Comparison of ENCODE assay signal across 13 cellular contexts in genomic region chr22:25367756-25368155, GRCh38.
A peak's percentile ranks its signal among the peaks of the same experiment; 100 is the strongest.
DNase-seq lines count a peak whose midpoint lies in the region; ATAC-seq and TF ChIP-seq lines count a peak whose summit lies in the region.
"Had no signal": no experiment of that assay in that cellular context is flagged by ENCODE, and none has a peak within 500 bp of the region (broad histone marks: within the 10 kb centered on the region; RNA-seq: fewer than 3 reads in every experiment).

No MANE protein-coding gene starts in this region.

- ATAC-seq in natural killer cell = no peak
- ATAC-seq in natural killer cell treated with Interleukin-12 subunit alpha and Interleukin-12 subunit beta and Interleukin-15 and Interleukin-18, amount 100 ng/mL, for 72 hours = no peak
- ATAC-seq in activated T-helper 17 cell treated with anti-CD3 and anti-CD28 coated beads, Interleukin-2, amount 50 U/mL, for 72 hours (replicated peaks) = no peak

- intact Hi-C loops in natural killer cell (cut with micrococcal nuclease) = no loop called here

- TF ChIP-seq CTCF in natural killer cell (IDR thresholded peaks at IDR 0.05) (no peak), neural crest cell (conservative IDR thresholded peaks at IDR 0.05) (no peak), foreskin fibroblast (IDR thresholded peaks at IDR 0.05; ENCODE audit: low read depth, low read length) (no peak)

- no peaks in the 10 kb centered on the region for H3K27me3 Mint-ChIP-seq in natural killer cell (ENCODE audit: low read depth in 2 of 2)
- no peaks in the 10 kb centered on the region for H3K27me3 Mint-ChIP-seq in natural killer cell treated with Interleukin-12 subunit alpha and Interleukin-12 subunit beta and Interleukin-15 and Interleukin-18, amount 100 ng/mL, for 72 hours
- H3K27me3 Mint-ChIP-seq in activated T-helper 17 cell treated with anti-CD3 and anti-CD28 coated beads, Interleukin-2, amount 50 U/mL, for 72 hours = no peaks in the 10 kb centered on the region
- H3K27me3 Mint-ChIP-seq in neural crest cell (ENCODE audit: low read depth) = no peaks in the 10 kb centered on the region

- H3K4me3 ChIP-seq in foreskin fibroblast (ENCODE audit: low read depth in 1 of 2, low read length in 2 of 2) = no peak overlapping the region
- H3K4me3 ChIP-seq: SJCRH30 had no signal

- H3K4me3 Mint-ChIP-seq in natural killer cell (no peak overlapping the region), neural crest cell (no peak overlapping the region)
- no peak overlapping the region for H3K4me3 Mint-ChIP-seq in natural killer cell treated with Interleukin-12 subunit alpha and Interleukin-12 subunit beta and Interleukin-15 and Interleukin-18, amount 100 ng/mL, for 72 hours
- no peak overlapping the region for H3K4me3 Mint-ChIP-seq in activated T-helper 17 cell treated with anti-CD3 and anti-CD28 coated beads, Interleukin-2, amount 50 U/mL, for 72 hours

- H3K36me3 Mint-ChIP-seq in natural killer cell (no peaks in the 10 kb centered on the region), neural crest cell (ENCODE audit: low read depth) (no peaks in the 10 kb centered on the region)
- no peaks in the 10 kb centered on the region for H3K36me3 Mint-ChIP-seq in natural killer cell treated with Interleukin-12 subunit alpha and Interleukin-12 subunit beta and Interleukin-15 and Interleukin-18, amount 100 ng/mL, for 72 hours
- no peaks in the 10 kb centered on the region for H3K36me3 Mint-ChIP-seq in activated T-helper 17 cell treated with anti-CD3 and anti-CD28 coated beads, Interleukin-2, amount 50 U/mL, for 72 hours (ENCODE audit: low read depth)

- H3K4me1 Mint-ChIP-seq in natural killer cell = peaks cover 24 to 44% of the 10 kb centered on the region in 2 donors
- H3K4me1 Mint-ChIP-seq in natural killer cell treated with Interleukin-12 subunit alpha and Interleukin-12 subunit beta and Interleukin-15 and Interleukin-18, amount 100 ng/mL, for 72 hours (ENCODE audit: low read depth in 2 of 2) = peaks cover 0 to 26% of the 10 kb centered on the region in 2 donors
- peaks cover 7% of the 10 kb centered on the region for H3K4me1 Mint-ChIP-seq in activated T-helper 17 cell treated with anti-CD3 and anti-CD28 coated beads, Interleukin-2, amount 50 U/mL, for 72 hours
- H3K4me1 Mint-ChIP-seq in neural crest cell = peaks cover 10% of the 10 kb centered on the region

- H3K9me3 Mint-ChIP-seq in natural killer cell = no peaks in the 10 kb centered on the region
- no peaks in the 10 kb centered on the region for H3K9me3 Mint-ChIP-seq in natural killer cell treated with Interleukin-12 subunit alpha and Interleukin-12 subunit beta and Interleukin-15 and Interleukin-18, amount 100 ng/mL, for 72 hours
- H3K9me3 Mint-ChIP-seq in activated T-helper 17 cell treated with anti-CD3 and anti-CD28 coated beads, Interleukin-2, amount 50 U/mL, for 72 hours = no peaks in the 10 kb centered on the region
- no peaks in the 10 kb centered on the region for H3K9me3 Mint-ChIP-seq in neural crest cell

- no peak for DNase-seq in natural killer cell
- no peak for DNase-seq in natural killer cell treated with Interleukin-12 subunit alpha and Interleukin-12 subunit beta and Interleukin-15 and Interleukin-18, amount 100 ng/mL, for 72 hours (ENCODE audit: low spot score)
- DNase-seq in neural crest cell (ENCODE audit: low read depth, low spot score) = no peak
- DNase-seq in foreskin fibroblast = no peak
- no peak for DNase-seq in stimulated activated CD4-positive, alpha-beta T cell treated with anti-CD3 and anti-CD28 coated beads, Interleukin-15, amount 100 ng/mL, for 24 hours
- no peak for DNase-seq in DMS53 treated with DMSO at 0.1 percent for 48 hours (lab: John Stamatoyannopoulos, UW; ENCODE audit: unreplicated experiment)
- DNase-seq: DMS 273 treated with DMSO at 0.1 percent for 48 hours, MM.1S, NCI-H1930, NCI-H2171 treated with DMSO at 0.1 percent for 48 hours, NCI-H510A treated with DMSO at 0.1 percent for 48 hours had no signal

- peak overlapping the region; percentile 44 to 50 for H3K27ac Mint-ChIP-seq in natural killer cell
- H3K27ac Mint-ChIP-seq in natural killer cell treated with Interleukin-12 subunit alpha and Interleukin-12 subunit beta and Interleukin-15 and Interleukin-18, amount 100 ng/mL, for 72 hours = peak overlapping the region in 1 of 2 donors; percentile 21
- peak overlapping the region; percentile 67 for H3K27ac Mint-ChIP-seq in activated T-helper 17 cell treated with anti-CD3 and anti-CD28 coated beads, Interleukin-2, amount 50 U/mL, for 72 hours
- peak overlapping the region; percentile 6 for H3K27ac Mint-ChIP-seq in neural crest cell (ENCODE audit: unreplicated experiment)
